ENCODE assay signal across 22 cellular contexts in the genomic region with DNA sequence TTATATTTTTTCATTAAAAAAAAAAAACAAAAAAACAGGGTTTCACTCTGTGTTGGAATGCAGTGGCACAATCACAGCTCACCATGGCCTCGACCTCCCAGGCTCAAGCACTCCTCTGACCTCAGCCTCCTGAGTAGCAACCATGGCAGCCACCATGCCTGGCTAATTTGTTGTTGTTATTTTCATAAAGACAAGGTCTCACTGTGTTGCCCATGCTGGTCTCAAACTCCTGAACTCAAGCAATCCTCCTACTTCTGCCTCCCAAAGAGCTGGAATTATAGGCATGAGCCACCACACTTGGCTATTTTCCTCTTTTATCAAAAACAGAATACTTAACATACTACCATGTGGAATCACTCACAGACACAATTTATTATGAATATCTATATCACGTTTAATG.
"Had no signal": no experiment of that assay in that cellular context is flagged by ENCODE, and none has a peak within 500 bp of the region (broad histone marks: within the 10 kb centered on the region; RNA-seq: fewer than 3 reads in every experiment).

No MANE protein-coding gene starts in this region.

- H3K9me3 ChIP-seq: SJSA1 had no signal

- H3K4me1 Mint-ChIP-seq: IgD-negative memory B cell had no signal

- H3K4me3 ChIP-seq: K562, SJSA1, SK-N-MC had no signal

- H3K27me3 ChIP-seq: SJSA1 had no signal

- H3K9me3 Mint-ChIP-seq: IgD-negative memory B cell, T-cell had no signal

- H3K27ac ChIP-seq: KMS-11, SJSA1 had no signal

- DNase-seq: Kasumi-1, MM.1S, NCI-H1092 treated with DMSO at 0.1 percent for 48 hours, NCI-H1436, NCI-H187, NCI-H2029 treated with DMSO at 0.1 percent for 48 hours, NCI-H2171 treated with DMSO at 0.1 percent for 48 hours, NCI-H345, NCI-H446 treated with DMSO at 0.1 percent for 48 hours, NCI-H510A treated with DMSO at 0.1 percent for 48 hours, NCI-H526, Right ventricle myocardium superior, RPMI8226, SIG-M5, SW 1271, T-cell had no signal

- FAIRE-seq: K562, RCC 7860 had no signal

- H3K4me1 ChIP-seq: SJSA1 had no signal

- H3K4me3 Mint-ChIP-seq: IgD-negative memory B cell, T-cell had no signal

- ATAC-seq: K562, T-cell had no signal

- H3K27me3 Mint-ChIP-seq: IgD-negative memory B cell, T-cell had no signal
